9 cellular contexts compared by ENCODE assay signal in genomic region chr17:27762527-27763305, GRCh38. TPM values are rescaled to one million over a fixed set of nuclear protein-coding genes. Genes with fewer than 3 reads are reported as not detected.
DNase-seq lines count a peak whose midpoint lies in the region; ATAC-seq lines count a peak whose summit lies in the region.
"Had no signal": no experiment of that assay in that cellular context is flagged by ENCODE, and none has a peak within 500 bp of the region (broad histone marks: within the 10 kb centered on the region; RNA-seq: fewer than 3 reads in every experiment).

No MANE protein-coding gene starts in this region.

- ATAC-seq in activated naive CD8-positive, alpha-beta T cell treated with anti-CD3 and anti-CD28 coated beads, Interleukin-2, amount 50 U/mL, for 24 hours = no peak

- DNase-seq in DMS 273 (lab: John Stamatoyannopoulos, UW; ENCODE audit: unreplicated experiment) (peak; percentile 70), DMS 273 treated with DMSO at 0.1 percent for 48 hours (lab: John Stamatoyannopoulos, UW) (no peak), Kasumi-1 (lab: John Stamatoyannopoulos, UW) (peak; percentile 9 to 25), left kidney (ENCODE audit: low read depth, low spot score) (peak; percentile 80), activated gamma-delta T cell (lab: John Stamatoyannopoulos, UW) (no peak), occipital lobe (lab: John Stamatoyannopoulos, UW) (no peak), NCI-H1048 (lab: John Stamatoyannopoulos, UW) (no peak)
- DNase-seq in activated naive CD8-positive, alpha-beta T cell treated with anti-CD3 and anti-CD28 coated beads, Interleukin-2, amount 50 U/mL, for 24 hours = peak; percentile 15
- DNase-seq: cerebellar nuclear complex had no signal

- no peaks in the 10 kb centered on the region for H3K9me3 Mint-ChIP-seq in activated naive CD8-positive, alpha-beta T cell treated with anti-CD3 and anti-CD28 coated beads, Interleukin-2, amount 50 U/mL, for 24 hours

- H3K27me3 Mint-ChIP-seq in activated naive CD8-positive, alpha-beta T cell treated with anti-CD3 and anti-CD28 coated beads, Interleukin-2, amount 50 U/mL, for 24 hours = no peaks in the 10 kb centered on the region

- no peak overlapping the region for H3K27ac Mint-ChIP-seq in activated naive CD8-positive, alpha-beta T cell treated with anti-CD3 and anti-CD28 coated beads, Interleukin-2, amount 50 U/mL, for 24 hours

- no peak overlapping the region for H3K4me3 Mint-ChIP-seq in activated naive CD8-positive, alpha-beta T cell treated with anti-CD3 and anti-CD28 coated beads, Interleukin-2, amount 50 U/mL, for 24 hours

- no peaks in the 10 kb centered on the region for H3K36me3 Mint-ChIP-seq in activated naive CD8-positive, alpha-beta T cell treated with anti-CD3 and anti-CD28 coated beads, Interleukin-2, amount 50 U/mL, for 24 hours (ENCODE audit: low read depth)

- peaks cover 2% of the 10 kb centered on the region for H3K4me1 Mint-ChIP-seq in activated naive CD8-positive, alpha-beta T cell treated with anti-CD3 and anti-CD28 coated beads, Interleukin-2, amount 50 U/mL, for 24 hours

RNA-seq across cellular contexts. Expression of gene NOS2, which starts 37.6 kb away (rescaled TPM):
- total RNA-seq in occipital lobe = 0.47 TPM

Comparison
In these comparisons a context has a peak if more than half of its experiments do, and no peak if none do; other contexts are left out.
1. DNase-seq: peak in DMS 273 (single experiment), Kasumi-1 (2 of 2), activated naive CD8-positive, alpha-beta T cell treated with anti-CD3 and anti-CD28 coated beads, Interleukin-2, amount 50 U/mL, for 24 hours (single experiment) and left kidney (single experiment); none in DMS 273 treated with DMSO at 0.1 percent for 48 hours (single experiment), activated gamma-delta T cell (single experiment), occipital lobe (single experiment) and NCI-H1048 (single experiment).